Comparison of ENCODE assay signal across 8 cellular contexts in genomic region chr15:41971089-41971892, GRCh38.
DNase-seq lines count a peak whose midpoint lies in the region; ATAC-seq and TF ChIP-seq lines count a peak whose summit lies in the region.

No MANE protein-coding gene starts in this region.

- H3K27me3 Mint-ChIP-seq in nephron (ENCODE audit: low read depth), result peaks cover 17% of the 10 kb centered on the region

- H3K27ac ChIP-seq in stomach smooth muscle (ENCODE audit: low read length), result no peak overlapping the region

- H3K9ac ChIP-seq in stomach smooth muscle (ENCODE audit: low read length in 2 of 2), result peak overlapping the region; percentile 54 to 64

- DNase-seq in Ammon's horn (ENCODE audit: low spot score) (peak; percentile 57), NOMO-1 treated with DMSO at 0.1 percent for 48 hours (lab: John Stamatoyannopoulos, UW; ENCODE audit: unreplicated experiment) (peak; percentile 44), activated T-cell treated with anti-CD3 and anti-CD28 coated beads for 48 hours (ENCODE audit: low read depth) (peak; percentile 69), fibroblast of gingiva (ENCODE audit: low read depth) (peak; percentile 47)

- peak; percentile 35 for ATAC-seq in GM19025 (IDR thresholded peaks at IDR 0.05; ENCODE audit: low read depth, unreplicated experiment)
- ATAC-seq in HG03175 (IDR thresholded peaks at IDR 0.05; ENCODE audit: unreplicated experiment), result peak; percentile 46

- peaks cover 2 to 4% of the 10 kb centered on the region in 2 donors for H3K27me3 ChIP-seq in stomach smooth muscle (ENCODE audit: control insufficient read depth in 1 of 2, insufficient read depth in 2 of 2, low read length in 2 of 2)

- no peaks in the 10 kb centered on the region for H3K9me3 Mint-ChIP-seq in nephron

- H3K4me1 Mint-ChIP-seq in nephron, result peaks cover 28% of the 10 kb centered on the region

- H3K9me3 ChIP-seq in stomach smooth muscle (ENCODE audit: control insufficient read depth in 2 of 2, low read length in 2 of 2), result no peaks in the 10 kb centered on the region

- peak overlapping the region; percentile 89 to 95 (median 94) for H3K4me3 Mint-ChIP-seq in nephron

- no peaks in the 10 kb centered on the region for H3K36me3 Mint-ChIP-seq in nephron (ENCODE audit: low read depth)

- peak overlapping the region; percentile 84 to 95 for H3K4me3 ChIP-seq in stomach smooth muscle (ENCODE audit: low read length in 2 of 2)

- H3K4me1 ChIP-seq in stomach smooth muscle (ENCODE audit: control insufficient read depth, insufficient read depth, low read length), result peaks cover 7% of the 10 kb centered on the region

- peaks cover 0 to 2% of the 10 kb centered on the region in 2 donors for H3K36me3 ChIP-seq in stomach smooth muscle (ENCODE audit: control insufficient read depth in 2 of 2, insufficient read depth in 2 of 2, low read length in 2 of 2)

- H3K27ac Mint-ChIP-seq in nephron, result peak overlapping the region in 2 of 3 experiments; percentile 56 to 75

- TF ChIP-seq CTCF in nephron (IDR thresholded peaks at IDR 0.05; ENCODE audit: unreplicated experiment in 3 of 3), result no peak
